8 cellular contexts compared by ENCODE assay signal in the genomic region with DNA sequence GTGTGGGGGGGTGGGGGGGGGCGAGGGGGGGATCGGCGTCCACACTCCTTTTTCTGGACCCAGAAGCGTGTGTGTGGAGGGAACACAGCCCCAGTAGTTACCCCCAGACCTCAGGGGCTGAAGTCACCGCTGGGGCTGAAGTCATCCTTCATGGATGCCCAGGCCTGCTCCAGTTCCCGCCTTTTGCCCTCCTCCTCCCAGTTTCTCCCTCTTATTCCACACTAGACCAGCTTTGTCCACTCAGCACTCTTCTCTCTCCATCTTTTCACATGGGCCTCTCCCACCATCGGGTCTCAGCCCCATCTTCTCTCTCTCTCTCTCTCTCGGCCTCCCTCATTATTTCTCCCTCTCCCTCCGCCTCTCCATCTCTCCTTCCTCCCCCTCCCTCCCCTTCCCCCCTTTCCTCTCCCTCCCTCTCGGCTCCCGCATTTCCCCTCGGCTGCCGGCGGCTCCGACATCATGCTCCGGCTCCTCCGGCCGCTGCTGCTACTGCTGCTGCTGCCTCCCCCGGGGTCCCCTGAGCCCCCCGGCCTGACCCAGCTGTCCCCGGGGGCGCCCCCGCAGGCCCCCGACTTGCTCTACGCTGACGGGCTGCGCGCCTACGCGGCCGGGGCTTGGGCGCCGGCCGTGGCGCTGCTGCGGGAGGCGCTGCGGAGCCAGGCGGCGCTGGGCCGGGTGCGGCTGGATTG. TPM values are rescaled to one million over a fixed set of nuclear protein-coding genes. Genes with fewer than 3 reads are reported as not detected.
DNase-seq lines count a peak whose midpoint lies in the region; ATAC-seq lines count a peak whose summit lies in the region.

A gene with protein sequence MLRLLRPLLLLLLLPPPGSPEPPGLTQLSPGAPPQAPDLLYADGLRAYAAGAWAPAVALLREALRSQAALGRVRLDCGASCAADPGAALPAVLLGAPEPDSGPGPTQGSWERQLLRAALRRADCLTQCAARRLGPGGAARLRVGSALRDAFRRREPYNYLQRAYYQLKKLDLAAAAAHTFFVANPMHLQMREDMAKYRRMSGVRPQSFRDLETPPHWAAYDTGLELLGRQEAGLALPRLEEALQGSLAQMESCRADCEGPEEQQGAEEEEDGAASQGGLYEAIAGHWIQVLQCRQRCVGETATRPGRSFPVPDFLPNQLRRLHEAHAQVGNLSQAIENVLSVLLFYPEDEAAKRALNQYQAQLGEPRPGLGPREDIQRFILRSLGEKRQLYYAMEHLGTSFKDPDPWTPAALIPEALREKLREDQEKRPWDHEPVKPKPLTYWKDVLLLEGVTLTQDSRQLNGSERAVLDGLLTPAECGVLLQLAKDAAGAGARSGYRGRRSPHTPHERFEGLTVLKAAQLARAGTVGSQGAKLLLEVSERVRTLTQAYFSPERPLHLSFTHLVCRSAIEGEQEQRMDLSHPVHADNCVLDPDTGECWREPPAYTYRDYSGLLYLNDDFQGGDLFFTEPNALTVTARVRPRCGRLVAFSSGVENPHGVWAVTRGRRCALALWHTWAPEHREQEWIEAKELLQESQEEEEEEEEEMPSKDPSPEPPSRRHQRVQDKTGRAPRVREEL (plus strand): TSS at position 426 of the 689 bp plus-strand sequence. CDS start 34 bp downstream, at position 460.

- no peak for DNase-seq in activated naive CD4-positive, alpha-beta T cell (lab: John Stamatoyannopoulos, UW)
- peak; percentile 89 for DNase-seq in NT2/D1 (ENCODE audit: low read depth, low spot score)
- peak in 24 of 61 donors; percentile 14 to 72 (median 34) for DNase-seq in caudate nucleus (lab: John Stamatoyannopoulos, UW)
- DNase-seq in iris pigment epithelial cell (ENCODE audit: low read depth), result peak; percentile 38
- no peak for DNase-seq in effector CD4-positive, alpha-beta T cell

- H3K36me3 Mint-ChIP-seq in activated naive CD4-positive, alpha-beta T cell treated with anti-CD3 and anti-CD28 coated beads, Interleukin-2, amount 50 U/mL, for 24 hours, result no peaks in the 10 kb centered on the region

- H3K27ac ChIP-seq in caudate nucleus (ENCODE audit: low read depth, low read length) (peak within 1 kb of the TSS; percentile 73), skeletal muscle tissue (ENCODE audit: low read depth, low read length) (peak within 1 kb of the TSS; percentile 47)

- H3K27me3 ChIP-seq in NT2/D1 (ENCODE audit: insufficient read depth, insufficient read length), result no peaks in the 10 kb centered on the region
- H3K27me3 ChIP-seq in skeletal muscle tissue (ENCODE audit: control insufficient read depth in 3 of 3, insufficient read depth in 3 of 3, low read length in 3 of 3), result peaks cover 29 to 70% (median 53%) of the 10 kb centered on the region in 3 donors

- peak within 1 kb of the TSS; percentile 90 for H3K4me3 Mint-ChIP-seq in activated naive CD4-positive, alpha-beta T cell treated with anti-CD3 and anti-CD28 coated beads, Interleukin-2, amount 50 U/mL, for 24 hours

- no peaks in the 10 kb centered on the region for H3K9me3 ChIP-seq in NT2/D1 (ENCODE audit: insufficient read depth, low read length)
- no peaks in the 10 kb centered on the region for H3K9me3 ChIP-seq in skeletal muscle tissue (ENCODE audit: control insufficient read depth in 3 of 3, low read length in 3 of 3)

- H3K4me1 Mint-ChIP-seq in activated naive CD4-positive, alpha-beta T cell treated with anti-CD3 and anti-CD28 coated beads, Interleukin-2, amount 50 U/mL, for 24 hours, result peaks cover 23% of the 10 kb centered on the region

- H3K9me3 Mint-ChIP-seq in activated naive CD4-positive, alpha-beta T cell treated with anti-CD3 and anti-CD28 coated beads, Interleukin-2, amount 50 U/mL, for 24 hours, result no peaks in the 10 kb centered on the region

- no peak for ATAC-seq in GM21515 (IDR thresholded peaks at IDR 0.05; ENCODE audit: unreplicated experiment)

- peak within 1 kb of the TSS; percentile 94 for H3K9ac ChIP-seq in NT2/D1 (ENCODE audit: insufficient read length, low read depth)
- peak within 1 kb of the TSS; percentile 56 to 79 (median 77) for H3K9ac ChIP-seq in skeletal muscle tissue (ENCODE audit: low read depth in 1 of 3, low read length in 3 of 3)

- peaks cover 7% of the 10 kb centered on the region for H3K27me3 Mint-ChIP-seq in activated naive CD4-positive, alpha-beta T cell treated with anti-CD3 and anti-CD28 coated beads, Interleukin-2, amount 50 U/mL, for 24 hours

- H3K36me3 ChIP-seq in NT2/D1 (ENCODE audit: insufficient read depth, insufficient read length, low read length) (peaks cover 58% of the 10 kb centered on the region), skeletal muscle tissue (ENCODE audit: control insufficient read depth in 3 of 3, insufficient read depth in 3 of 3, low read length in 3 of 3) (peaks cover 0 to 3% (median 0%) of the 10 kb centered on the region in 3 donors)

- H3K4me3 ChIP-seq in NT2/D1 (ENCODE audit: insufficient read length, low read depth) (peak within 1 kb of the TSS; percentile 93), skeletal muscle tissue (ENCODE audit: low read length in 3 of 3) (peak within 1 kb of the TSS; percentile 69 to 74 (median 69))

- H3K4me1 ChIP-seq in NT2/D1 (ENCODE audit: insufficient read depth, insufficient read length) (peaks cover 55% of the 10 kb centered on the region), skeletal muscle tissue (ENCODE audit: control insufficient read depth in 3 of 3, insufficient read depth in 3 of 3, low read length in 3 of 3) (peaks cover 20 to 23% (median 22%) of the 10 kb centered on the region in 3 donors)

- H3K27ac Mint-ChIP-seq in activated naive CD4-positive, alpha-beta T cell treated with anti-CD3 and anti-CD28 coated beads, Interleukin-2, amount 50 U/mL, for 24 hours, result peak within 1 kb of the TSS; percentile 69

RNA-seq across cellular contexts. Expression of the gene that starts here (rescaled TPM):
- total RNA-seq in skeletal muscle tissue, result 19.8 TPM

Comparison
In these comparisons a context has a peak if more than half of its experiments do, and no peak if none do; other contexts are left out.
1. DNase-seq: peak in NT2/D1 (single experiment) and iris pigment epithelial cell (single experiment); none in activated naive CD4-positive, alpha-beta T cell (0 of 4) and effector CD4-positive, alpha-beta T cell (single experiment).